ENCODE assay signal across 1 cellular context in genomic region chr2:226114436-226114835, GRCh38.
TF ChIP-seq lines count a peak whose summit lies in the region.

No MANE protein-coding gene starts in this region.

TF ChIP-seq in HepG2, 621 proteins besides CTCF, POLR2A, EP300 and RAD21 (continued from another document and continues in another):
- no peak for TF ChIP-seq MAFF (IDR thresholded peaks at IDR 0.05; ENCODE audit: low read depth, low read length)
- peak; percentile 25; the same call in 1 of the 2 replicates for TF ChIP-seq THRA (CRISPR knock-in tag; IDR thresholded peaks at IDR 0.05; ENCODE audit: borderline replicate concordance)
- TF ChIP-seq NR2C2 (CRISPR knock-in tag; IDR thresholded peaks at IDR 0.05; ENCODE audit: borderline replicate concordance), result 0 out of 2 replicates have a peak, but pooled peaks have one; percentile 14
- TF ChIP-seq ZNF331 (CRISPR knock-in tag; IDR thresholded peaks at IDR 0.05), result no peak
- TF ChIP-seq ZNF260 (CRISPR knock-in tag; IDR thresholded peaks at IDR 0.05; ENCODE audit: borderline replicate concordance, low read depth), result no peak
- no peak for TF ChIP-seq ZNF660 (CRISPR knock-in tag; IDR thresholded peaks at IDR 0.05; ENCODE audit: borderline replicate concordance, low read depth)
- TF ChIP-seq ZNF607 (CRISPR knock-in tag; IDR thresholded peaks at IDR 0.05; ENCODE audit: borderline replicate concordance), result no peak
- no peak for TF ChIP-seq ZBTB1 (CRISPR knock-in tag; IDR thresholded peaks at IDR 0.05; ENCODE audit: borderline replicate concordance)
- no peak for TF ChIP-seq MLXIP (CRISPR knock-in tag; IDR thresholded peaks at IDR 0.05; ENCODE audit: borderline replicate concordance)
- TF ChIP-seq ZFP37 (CRISPR knock-in tag; IDR thresholded peaks at IDR 0.05; ENCODE audit: borderline replicate concordance), result no peak
- no peak for TF ChIP-seq MTF1 (CRISPR knock-in tag; IDR thresholded peaks at IDR 0.05)
- TF ChIP-seq GTF3A (CRISPR knock-in tag; conservative IDR thresholded peaks at IDR 0.05), result no peak
- no peak for TF ChIP-seq ZNF530 (CRISPR knock-in tag; IDR thresholded peaks at IDR 0.05; ENCODE audit: low read depth)
- no peak for TF ChIP-seq TRIM22 (IDR thresholded peaks at IDR 0.05)
- no peak for TF ChIP-seq ZBTB14 (CRISPR knock-in tag; IDR thresholded peaks at IDR 0.05)
- TF ChIP-seq ZNF83 (CRISPR knock-in tag; IDR thresholded peaks at IDR 0.05; ENCODE audit: borderline replicate concordance), result no peak
- no peak for TF ChIP-seq KMT2B (CRISPR knock-in tag; IDR thresholded peaks at IDR 0.05)
- TF ChIP-seq RXRA (CRISPR knock-in tag; IDR thresholded peaks at IDR 0.05), result peak; percentile 80; the same call in 1 of the 2 replicates
- peak; percentile 78 for TF ChIP-seq FOSL2 (CRISPR knock-in tag; IDR thresholded peaks at IDR 0.05)
- TF ChIP-seq TP53 (CRISPR knock-in tag; conservative IDR thresholded peaks at IDR 0.05), result no peak
- TF ChIP-seq KLF6 (CRISPR knock-in tag; IDR thresholded peaks at IDR 0.05), result no peak
- TF ChIP-seq ZNF468 (CRISPR knock-in tag; IDR thresholded peaks at IDR 0.05), result no peak
- 0 out of 2 replicates have a peak, but pooled peaks have one; percentile 9 for TF ChIP-seq CEBPG (CRISPR knock-in tag; IDR thresholded peaks at IDR 0.05)
- no peak for TF ChIP-seq ZNF598 (CRISPR knock-in tag; IDR thresholded peaks at IDR 0.05; ENCODE audit: borderline replicate concordance)
- no peak for TF ChIP-seq HNF1B (CRISPR knock-in tag; IDR thresholded peaks at IDR 0.05)
- no peak for TF ChIP-seq ZZZ3 (CRISPR knock-in tag; IDR thresholded peaks at IDR 0.05; ENCODE audit: borderline replicate concordance)
- 0 out of 2 replicates have a peak, but pooled peaks have one; percentile 25 for TF ChIP-seq MED1 (CRISPR knock-in tag; IDR thresholded peaks at IDR 0.05)
- no peak for TF ChIP-seq FOXO4 (CRISPR knock-in tag; conservative IDR thresholded peaks at IDR 0.05)
- no peak for TF ChIP-seq NR1H2 (CRISPR knock-in tag; IDR thresholded peaks at IDR 0.05; ENCODE audit: borderline replicate concordance, low read depth)
- no peak for TF ChIP-seq JUN (CRISPR knock-in tag; IDR thresholded peaks at IDR 0.05)
- no peak for TF ChIP-seq CENPT (CRISPR knock-in tag; IDR thresholded peaks at IDR 0.05; ENCODE audit: low read depth)
- no peak for TF ChIP-seq E2F5 (CRISPR knock-in tag; conservative IDR thresholded peaks at IDR 0.05)
- TF ChIP-seq GRHL1 (CRISPR knock-in tag; conservative IDR thresholded peaks at IDR 0.05), result no peak
- peak; percentile 14; the same call in 1 of the 2 replicates for TF ChIP-seq ZNF687 (CRISPR knock-in tag; IDR thresholded peaks at IDR 0.05)
- no peak for TF ChIP-seq TBX3 (IDR thresholded peaks at IDR 0.05; ENCODE audit: borderline replicate concordance)
- no peak for TF ChIP-seq MED13 (CRISPR knock-in tag; IDR thresholded peaks at IDR 0.05)
- TF ChIP-seq HMGA1 (CRISPR knock-in tag; conservative IDR thresholded peaks at IDR 0.05), result no peak
- TF ChIP-seq ZNF329 (CRISPR knock-in tag; IDR thresholded peaks at IDR 0.05; ENCODE audit: low read depth), result no peak
- TF ChIP-seq MXD4 (CRISPR knock-in tag; IDR thresholded peaks at IDR 0.05), result no peak
- TF ChIP-seq SOX5 (CRISPR knock-in tag; IDR thresholded peaks at IDR 0.05; ENCODE audit: borderline replicate concordance), result peak; percentile 18; the same call in 1 of the 2 replicates
- TF ChIP-seq ZBTB37 (CRISPR knock-in tag; IDR thresholded peaks at IDR 0.05), result peak; percentile 60; the same call in 1 of the 2 replicates
- peak in 1 of 2 experiments; percentile 11; a peak in 1 of 4 replicates for TF ChIP-seq KLF16 (CRISPR knock-in tag; IDR thresholded peaks at IDR 0.05)
- TF ChIP-seq NAIF1 (CRISPR knock-in tag; IDR thresholded peaks at IDR 0.05; ENCODE audit: borderline replicate concordance), result no peak
- no peak for TF ChIP-seq SMYD3 (CRISPR knock-in tag; IDR thresholded peaks at IDR 0.05)
- TF ChIP-seq NFRKB (IDR thresholded peaks at IDR 0.05), result no peak
- TF ChIP-seq ZNF430 (CRISPR knock-in tag; IDR thresholded peaks at IDR 0.05), result no peak
- no peak for TF ChIP-seq ZNF3 (CRISPR knock-in tag; IDR thresholded peaks at IDR 0.05)
- peak; percentile 40; the same call in 1 of the 2 replicates for TF ChIP-seq YEATS2 (CRISPR knock-in tag; IDR thresholded peaks at IDR 0.05; ENCODE audit: borderline replicate concordance)
- TF ChIP-seq REXO4 (CRISPR knock-in tag; IDR thresholded peaks at IDR 0.05; ENCODE audit: borderline replicate concordance), result no peak
- no peak for TF ChIP-seq DNMT3B (CRISPR knock-in tag; conservative IDR thresholded peaks at IDR 0.05)
